1 cellular context compared by ENCODE assay signal in the genomic region with DNA sequence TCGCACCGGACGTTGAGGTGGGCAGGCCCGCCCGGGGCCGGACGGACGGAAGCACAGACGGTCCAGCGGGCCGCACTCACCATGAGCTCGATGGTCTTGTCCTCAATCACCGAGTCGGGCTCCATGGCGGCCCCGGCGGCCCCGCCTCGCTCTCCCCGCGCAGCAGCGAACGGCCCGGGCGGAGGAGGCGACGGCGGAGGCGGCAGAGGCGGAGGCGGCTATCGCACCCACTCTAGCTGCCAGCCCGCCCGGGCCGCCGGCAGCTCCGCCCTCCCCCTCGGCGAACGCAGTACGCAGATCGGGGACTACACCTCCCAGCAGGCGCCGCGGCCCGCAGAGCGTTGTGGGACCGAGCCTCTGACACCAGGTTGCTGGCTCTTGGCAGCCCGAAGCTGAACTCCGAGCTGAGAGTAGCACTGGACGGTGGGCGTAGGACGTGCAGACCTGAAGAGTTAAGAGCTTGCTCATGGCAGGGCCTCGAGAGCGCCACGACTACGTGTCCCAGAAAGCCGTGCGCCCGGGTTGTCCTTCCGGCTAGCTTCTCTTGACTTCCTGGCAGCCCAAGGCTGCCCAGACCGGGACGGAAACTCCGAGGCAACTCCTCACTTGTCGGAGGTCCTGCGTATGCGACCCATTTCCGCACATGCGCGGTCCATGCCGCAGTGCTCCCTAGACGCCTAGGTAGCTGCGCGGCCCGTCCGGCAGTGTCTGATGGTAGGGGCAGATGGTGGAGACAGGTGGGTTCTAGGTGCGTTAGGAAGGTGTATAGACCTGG.
A peak's percentile ranks its signal among the peaks of the same experiment; 100 is the strongest.
TF ChIP-seq lines count a peak whose summit lies in the region.

Gene FBXW11, minus strand, starts transcription at position 261 of the 775 bp plus-strand sequence. Its CDS starts 136 bp downstream, at position 125.

TF ChIP-seq in HEK293, 187 proteins besides CTCF, POLR2A, EP300 and RAD21 (continued from another document and continues in another):
- TF ChIP-seq, protein P1, sequence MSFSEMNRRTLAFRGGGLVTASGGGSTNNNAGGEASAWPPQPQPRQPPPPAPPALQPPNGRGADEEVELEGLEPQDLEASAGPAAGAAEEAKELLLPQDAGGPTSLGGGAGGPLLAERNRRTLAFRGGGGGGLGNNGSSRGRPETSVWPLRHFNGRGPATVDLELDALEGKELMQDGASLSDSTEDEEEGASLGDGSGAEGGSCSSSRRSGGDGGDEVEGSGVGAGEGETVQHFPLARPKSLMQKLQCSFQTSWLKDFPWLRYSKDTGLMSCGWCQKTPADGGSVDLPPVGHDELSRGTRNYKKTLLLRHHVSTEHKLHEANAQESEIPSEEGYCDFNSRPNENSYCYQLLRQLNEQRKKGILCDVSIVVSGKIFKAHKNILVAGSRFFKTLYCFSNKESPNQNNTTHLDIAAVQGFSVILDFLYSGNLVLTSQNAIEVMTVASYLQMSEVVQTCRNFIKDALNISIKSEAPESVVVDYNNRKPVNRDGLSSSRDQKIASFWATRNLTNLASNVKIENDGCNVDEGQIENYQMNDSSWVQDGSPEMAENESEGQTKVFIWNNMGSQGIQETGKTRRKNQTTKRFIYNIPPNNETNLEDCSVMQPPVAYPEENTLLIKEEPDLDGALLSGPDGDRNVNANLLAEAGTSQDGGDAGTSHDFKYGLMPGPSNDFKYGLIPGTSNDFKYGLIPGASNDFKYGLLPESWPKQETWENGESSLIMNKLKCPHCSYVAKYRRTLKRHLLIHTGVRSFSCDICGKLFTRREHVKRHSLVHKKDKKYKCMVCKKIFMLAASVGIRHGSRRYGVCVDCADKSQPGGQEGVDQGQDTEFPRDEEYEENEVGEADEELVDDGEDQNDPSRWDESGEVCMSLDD (tag by site-specific recombination; IDR thresholded peaks at IDR 0.05) = no peak
- TF ChIP-seq GLIS1 (tag by site-specific recombination; IDR thresholded peaks at IDR 0.05) = peak; percentile 14; the same call in 1 of the 2 replicates
- TF ChIP-seq ZNF292 (tag by site-specific recombination; IDR thresholded peaks at IDR 0.05; ENCODE audit: borderline replicate concordance, low read depth) = no peak
- TF ChIP-seq ZNF391 (tag by site-specific recombination; IDR thresholded peaks at IDR 0.05; ENCODE audit: borderline replicate concordance, low read depth) = no peak
- no peak for TF ChIP-seq ZNF404 (tag by site-specific recombination; IDR thresholded peaks at IDR 0.05)
- no peak for TF ChIP-seq FEZF1 (tag by site-specific recombination; IDR thresholded peaks at IDR 0.05)
- no peak for TF ChIP-seq HOXA7 (CRISPR knock-in tag; IDR thresholded peaks at IDR 0.05; ENCODE audit: borderline replicate concordance)
- TF ChIP-seq KLF10 (tag by site-specific recombination; IDR thresholded peaks at IDR 0.05) = 0 out of 2 replicates have a peak, but pooled peaks have one; percentile 37
- TF ChIP-seq ZNF133 (tag by site-specific recombination; IDR thresholded peaks at IDR 0.05) = no peak
- TF ChIP-seq ZNF677 (tag by site-specific recombination; IDR thresholded peaks at IDR 0.05) = no peak
- peak; percentile 99 for TF ChIP-seq ZFHX2 (tag by site-specific recombination; conservative IDR thresholded peaks at IDR 0.05)
- no peak for TF ChIP-seq OSR2 (tag by site-specific recombination; IDR thresholded peaks at IDR 0.05)
- TF ChIP-seq ZNF621 (tag by site-specific recombination; IDR thresholded peaks at IDR 0.05) = no peak
- no peak for TF ChIP-seq ZNF791 (tag by site-specific recombination; IDR thresholded peaks at IDR 0.05)
- TF ChIP-seq, protein P2, sequence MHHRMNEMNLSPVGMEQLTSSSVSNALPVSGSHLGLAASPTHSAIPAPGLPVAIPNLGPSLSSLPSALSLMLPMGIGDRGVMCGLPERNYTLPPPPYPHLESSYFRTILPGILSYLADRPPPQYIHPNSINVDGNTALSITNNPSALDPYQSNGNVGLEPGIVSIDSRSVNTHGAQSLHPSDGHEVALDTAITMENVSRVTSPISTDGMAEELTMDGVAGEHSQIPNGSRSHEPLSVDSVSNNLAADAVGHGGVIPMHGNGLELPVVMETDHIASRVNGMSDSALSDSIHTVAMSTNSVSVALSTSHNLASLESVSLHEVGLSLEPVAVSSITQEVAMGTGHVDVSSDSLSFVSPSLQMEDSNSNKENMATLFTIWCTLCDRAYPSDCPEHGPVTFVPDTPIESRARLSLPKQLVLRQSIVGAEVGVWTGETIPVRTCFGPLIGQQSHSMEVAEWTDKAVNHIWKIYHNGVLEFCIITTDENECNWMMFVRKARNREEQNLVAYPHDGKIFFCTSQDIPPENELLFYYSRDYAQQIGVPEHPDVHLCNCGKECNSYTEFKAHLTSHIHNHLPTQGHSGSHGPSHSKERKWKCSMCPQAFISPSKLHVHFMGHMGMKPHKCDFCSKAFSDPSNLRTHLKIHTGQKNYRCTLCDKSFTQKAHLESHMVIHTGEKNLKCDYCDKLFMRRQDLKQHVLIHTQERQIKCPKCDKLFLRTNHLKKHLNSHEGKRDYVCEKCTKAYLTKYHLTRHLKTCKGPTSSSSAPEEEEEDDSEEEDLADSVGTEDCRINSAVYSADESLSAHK (tag by site-specific recombination; IDR thresholded peaks at IDR 0.05) = no peak; the same call in 1 of the 2 replicates
- no peak for TF ChIP-seq ZNF311 (tag by site-specific recombination; IDR thresholded peaks at IDR 0.05; ENCODE audit: borderline replicate concordance)
- TF ChIP-seq PBX3 (CRISPR knock-in tag; IDR thresholded peaks at IDR 0.05) = no peak; the same call in none of the 2 replicates
- TF ChIP-seq, protein P3, sequence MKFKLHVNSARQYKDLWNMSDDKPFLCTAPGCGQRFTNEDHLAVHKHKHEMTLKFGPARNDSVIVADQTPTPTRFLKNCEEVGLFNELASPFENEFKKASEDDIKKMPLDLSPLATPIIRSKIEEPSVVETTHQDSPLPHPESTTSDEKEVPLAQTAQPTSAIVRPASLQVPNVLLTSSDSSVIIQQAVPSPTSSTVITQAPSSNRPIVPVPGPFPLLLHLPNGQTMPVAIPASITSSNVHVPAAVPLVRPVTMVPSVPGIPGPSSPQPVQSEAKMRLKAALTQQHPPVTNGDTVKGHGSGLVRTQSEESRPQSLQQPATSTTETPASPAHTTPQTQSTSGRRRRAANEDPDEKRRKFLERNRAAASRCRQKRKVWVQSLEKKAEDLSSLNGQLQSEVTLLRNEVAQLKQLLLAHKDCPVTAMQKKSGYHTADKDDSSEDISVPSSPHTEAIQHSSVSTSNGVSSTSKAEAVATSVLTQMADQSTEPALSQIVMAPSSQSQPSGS (tag by site-specific recombination; IDR thresholded peaks at IDR 0.05; ENCODE audit: low read depth) = no peak
- no peak for TF ChIP-seq ZNF266 (tag by site-specific recombination; IDR thresholded peaks at IDR 0.05; ENCODE audit: low read depth)
- no peak for TF ChIP-seq ZNF23 (tag by site-specific recombination; IDR thresholded peaks at IDR 0.05; ENCODE audit: borderline replicate concordance)
- TF ChIP-seq, protein P4, sequence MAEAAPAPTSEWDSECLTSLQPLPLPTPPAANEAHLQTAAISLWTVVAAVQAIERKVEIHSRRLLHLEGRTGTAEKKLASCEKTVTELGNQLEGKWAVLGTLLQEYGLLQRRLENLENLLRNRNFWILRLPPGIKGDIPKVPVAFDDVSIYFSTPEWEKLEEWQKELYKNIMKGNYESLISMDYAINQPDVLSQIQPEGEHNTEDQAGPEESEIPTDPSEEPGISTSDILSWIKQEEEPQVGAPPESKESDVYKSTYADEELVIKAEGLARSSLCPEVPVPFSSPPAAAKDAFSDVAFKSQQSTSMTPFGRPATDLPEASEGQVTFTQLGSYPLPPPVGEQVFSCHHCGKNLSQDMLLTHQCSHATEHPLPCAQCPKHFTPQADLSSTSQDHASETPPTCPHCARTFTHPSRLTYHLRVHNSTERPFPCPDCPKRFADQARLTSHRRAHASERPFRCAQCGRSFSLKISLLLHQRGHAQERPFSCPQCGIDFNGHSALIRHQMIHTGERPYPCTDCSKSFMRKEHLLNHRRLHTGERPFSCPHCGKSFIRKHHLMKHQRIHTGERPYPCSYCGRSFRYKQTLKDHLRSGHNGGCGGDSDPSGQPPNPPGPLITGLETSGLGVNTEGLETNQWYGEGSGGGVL (tag by site-specific recombination; IDR thresholded peaks at IDR 0.05) = peak; percentile 49; the same call in 1 of the 2 replicates
- TF ChIP-seq ZNF221 (tag by site-specific recombination; IDR thresholded peaks at IDR 0.05; ENCODE audit: borderline replicate concordance) = no peak
- peak; percentile 84 for TF ChIP-seq ZNF777 (tag by site-specific recombination; IDR thresholded peaks at IDR 0.05; ENCODE audit: borderline replicate concordance)
- peak; percentile 1; the same call in 1 of the 2 replicates for TF ChIP-seq ZBTB20 (tag by site-specific recombination; IDR thresholded peaks at IDR 0.05)
- TF ChIP-seq ZBTB21 (tag by site-specific recombination; IDR thresholded peaks at IDR 0.05) = no peak
- no peak for TF ChIP-seq ZSCAN23 (tag by site-specific recombination; IDR thresholded peaks at IDR 0.05)
- TF ChIP-seq ZNF639 (tag by site-specific recombination; IDR thresholded peaks at IDR 0.05) = peak; percentile 23; the same call in 1 of the 2 replicates
- no peak for TF ChIP-seq ZNF776 (tag by site-specific recombination; IDR thresholded peaks at IDR 0.05; ENCODE audit: borderline replicate concordance)
- no peak for TF ChIP-seq KLF7 (tag by site-specific recombination; IDR thresholded peaks at IDR 0.05; ENCODE audit: borderline replicate concordance)
- TF ChIP-seq ZNF707 (tag by site-specific recombination; IDR thresholded peaks at IDR 0.05) = no peak
- no peak for TF ChIP-seq MZF1 (tag by site-specific recombination; IDR thresholded peaks at IDR 0.05; ENCODE audit: borderline replicate concordance)
- no peak for TF ChIP-seq ZNF354C (tag by site-specific recombination; IDR thresholded peaks at IDR 0.05; ENCODE audit: borderline replicate concordance, low read depth)
- peak; percentile 86 for TF ChIP-seq ZNF600 (tag by site-specific recombination; IDR thresholded peaks at IDR 0.05)
- no peak for TF ChIP-seq ZNF10 (tag by site-specific recombination; IDR thresholded peaks at IDR 0.05)
- no peak; the same call in none of the 2 replicates for TF ChIP-seq ZNF501 (tag by site-specific recombination; IDR thresholded peaks at IDR 0.05)
- TF ChIP-seq ZBTB26 (tag by site-specific recombination; optimal IDR thresholded peaks at IDR 0.05) = peak; percentile 32
- TF ChIP-seq GLIS2 (tag by site-specific recombination; IDR thresholded peaks at IDR 0.05) = no peak; the same call in 1 of the 2 replicates
- 0 out of 2 replicates have a peak, but pooled peaks have one; percentile 69 for TF ChIP-seq ZNF843 (tag by site-specific recombination; IDR thresholded peaks at IDR 0.05)
- peak; percentile 71; the same call in 1 of the 2 replicates for TF ChIP-seq ZNF580 (tag by site-specific recombination; IDR thresholded peaks at IDR 0.05)
- peak; percentile 63 for TF ChIP-seq PRDM10 (tag by site-specific recombination; IDR thresholded peaks at IDR 0.05)
